ENCODE assay signal across 9 cellular contexts in genomic region chr15:51738553-51738952, GRCh38. TPM values are rescaled to one million over a fixed set of nuclear protein-coding genes. Genes with fewer than 3 reads are reported as not detected.
DNase-seq lines count a peak whose midpoint lies in the region; ATAC-seq and TF ChIP-seq lines count a peak whose summit lies in the region.
"Had no signal": no experiment of that assay in that cellular context is flagged by ENCODE, and none has a peak within 500 bp of the region (broad histone marks: within the 10 kb centered on the region; RNA-seq: fewer than 3 reads in every experiment).

No MANE protein-coding gene starts in this region.

- H3K4me1 ChIP-seq in tibial artery = peaks cover 0 to 24% (median 13%) of the 10 kb centered on the region in 4 donors

- intact Hi-C loops in tibial artery (cut with DNase I; ENCODE audit: low total_unique reads) = no loop called here

- peak overlapping the region; percentile 78 for H3K4me3 Mint-ChIP-seq in activated T-cell treated with anti-CD3 and anti-CD28 coated beads, Interleukin-2, amount 50 U/mL, for 4 hours
- peak overlapping the region; percentile 86 for H3K4me3 Mint-ChIP-seq in activated naive CD8-positive, alpha-beta T cell treated with anti-CD3 and anti-CD28 coated beads, Interleukin-2, amount 10 ng/mL, durations not matched to agents 7 days and 5 days

- H3K9me3 Mint-ChIP-seq in activated T-cell treated with anti-CD3 and anti-CD28 coated beads, Interleukin-2, amount 50 U/mL, for 4 hours = no peaks in the 10 kb centered on the region
- H3K9me3 Mint-ChIP-seq in activated naive CD8-positive, alpha-beta T cell treated with anti-CD3 and anti-CD28 coated beads, Interleukin-2, amount 10 ng/mL, durations not matched to agents 7 days and 5 days = no peaks in the 10 kb centered on the region

- H3K27ac ChIP-seq in tibial artery = peak overlapping the region; percentile 75 to 83

- peaks cover under 1% of the 10 kb centered on the region for H3K36me3 Mint-ChIP-seq in activated T-cell treated with anti-CD3 and anti-CD28 coated beads, Interleukin-2, amount 50 U/mL, for 4 hours (ENCODE audit: insufficient read depth)
- H3K36me3 Mint-ChIP-seq in activated naive CD8-positive, alpha-beta T cell treated with anti-CD3 and anti-CD28 coated beads, Interleukin-2, amount 10 ng/mL, durations not matched to agents 7 days and 5 days = peaks cover 2% of the 10 kb centered on the region

- no peaks in the 10 kb centered on the region for H3K27me3 ChIP-seq in tibial artery

- H3K27ac Mint-ChIP-seq in activated naive CD8-positive, alpha-beta T cell treated with anti-CD3 and anti-CD28 coated beads, Interleukin-2, amount 10 ng/mL, durations not matched to agents 7 days and 5 days = peak overlapping the region; percentile 90

- no peak for TF ChIP-seq CTCF in tibial artery (IDR thresholded peaks at IDR 0.05)

- POLR2A ChIA-PET in activated naive CD8-positive, alpha-beta T cell treated with anti-CD3 and anti-CD28 coated beads, Interleukin-2, amount 10 ng/mL, durations not matched to agents 7 days and 5 days (lab: Charles Lee) = interaction anchor here (0.5 to 3.1 kb wide), 6 partner anchors 9 to 343 kb away, joined by 6 to 21 read pairs (median 8); partner anchors contain the start of gene TMOD2

- H3K27me3 Mint-ChIP-seq in activated T-cell treated with anti-CD3 and anti-CD28 coated beads, Interleukin-2, amount 50 U/mL, for 4 hours (ENCODE audit: low read depth) = no peaks in the 10 kb centered on the region
- no peaks in the 10 kb centered on the region for H3K27me3 Mint-ChIP-seq in activated naive CD8-positive, alpha-beta T cell treated with anti-CD3 and anti-CD28 coated beads, Interleukin-2, amount 10 ng/mL, durations not matched to agents 7 days and 5 days

- ATAC-seq in activated T-cell treated with anti-CD3 and anti-CD28 coated beads, Interleukin-2, amount 50 U/mL, for 4 hours = no peak
- ATAC-seq in activated naive CD8-positive, alpha-beta T cell treated with anti-CD3 and anti-CD28 coated beads, Interleukin-2, amount 10 ng/mL, durations not matched to agents 7 days and 5 days (ENCODE audit: low read depth) = no peak
- ATAC-seq in HG02610 (IDR thresholded peaks at IDR 0.05; ENCODE audit: unreplicated experiment) (no peak), HG02763 (IDR thresholded peaks at IDR 0.05; ENCODE audit: unreplicated experiment) (no peak)

- H3K36me3 ChIP-seq in tibial artery = no peaks in the 10 kb centered on the region

- DNase-seq in activated T-cell treated with anti-CD3 and anti-CD28 coated beads, Interleukin-2, amount 50 U/mL, for 4 hours = no peak
- DNase-seq in activated T-cell treated with anti-CD3 and anti-CD28 coated beads, Interleukin-2, amount 50 U/mL, for 48 hours = no peak
- DNase-seq in activated naive CD8-positive, alpha-beta T cell treated with anti-CD3 and anti-CD28 coated beads, Interleukin-2, amount 10 ng/mL, durations not matched to agents 7 days and 5 days = no peak
- DNase-seq in medulla oblongata (ENCODE audit: extremely low spot score) (peak; percentile 8), tibial artery (no peak), AG20443 (ENCODE audit: low spot score) (no peak)
- DNase-seq: left cardiac atrium had no signal

- no peak overlapping the region for H3K4me3 ChIP-seq in tibial artery

- no peaks in the 10 kb centered on the region for H3K9me3 ChIP-seq in tibial artery

- H3K4me1 Mint-ChIP-seq in activated T-cell treated with anti-CD3 and anti-CD28 coated beads, Interleukin-2, amount 50 U/mL, for 4 hours (ENCODE audit: low read depth) = peaks cover 50% of the 10 kb centered on the region
- peaks cover 27% of the 10 kb centered on the region for H3K4me1 Mint-ChIP-seq in activated naive CD8-positive, alpha-beta T cell treated with anti-CD3 and anti-CD28 coated beads, Interleukin-2, amount 10 ng/mL, durations not matched to agents 7 days and 5 days

RNA-seq across cellular contexts. Expression of gene LYSMD2, which starts 1.1 kb away (rescaled TPM):
- 10 to 100 TPM; 16.3 to 23.5 (median 22.4) TPM for total RNA-seq in activated T-cell treated with anti-CD3 and anti-CD28 coated beads, Interleukin-2, amount 50 U/mL, for 4 hours
- total RNA-seq in activated naive CD8-positive, alpha-beta T cell treated with anti-CD3 and anti-CD28 coated beads, Interleukin-2, amount 10 ng/mL, durations not matched to agents 7 days and 5 days = 10 to 100 TPM; 24.1 to 27.3 TPM

RNA-seq across cellular contexts. Expression of gene TMOD2, which starts 12.8 kb away (rescaled TPM):
- 1 to 10 TPM; 3.7 to 3.9 (median 3.8) TPM for total RNA-seq in activated T-cell treated with anti-CD3 and anti-CD28 coated beads, Interleukin-2, amount 50 U/mL, for 4 hours
- total RNA-seq in activated naive CD8-positive, alpha-beta T cell treated with anti-CD3 and anti-CD28 coated beads, Interleukin-2, amount 10 ng/mL, durations not matched to agents 7 days and 5 days = 10 to 100 TPM; 14.7 to 16.0 TPM

RNA-seq across cellular contexts. Expression of gene SCG3, which starts 57.2 kb away (rescaled TPM):
- not detected for total RNA-seq in activated T-cell treated with anti-CD3 and anti-CD28 coated beads, Interleukin-2, amount 50 U/mL, for 4 hours
- not detected for total RNA-seq in activated naive CD8-positive, alpha-beta T cell treated with anti-CD3 and anti-CD28 coated beads, Interleukin-2, amount 10 ng/mL, durations not matched to agents 7 days and 5 days
